Comparison of ENCODE assay signal across 2 cellular contexts in the genomic region with DNA sequence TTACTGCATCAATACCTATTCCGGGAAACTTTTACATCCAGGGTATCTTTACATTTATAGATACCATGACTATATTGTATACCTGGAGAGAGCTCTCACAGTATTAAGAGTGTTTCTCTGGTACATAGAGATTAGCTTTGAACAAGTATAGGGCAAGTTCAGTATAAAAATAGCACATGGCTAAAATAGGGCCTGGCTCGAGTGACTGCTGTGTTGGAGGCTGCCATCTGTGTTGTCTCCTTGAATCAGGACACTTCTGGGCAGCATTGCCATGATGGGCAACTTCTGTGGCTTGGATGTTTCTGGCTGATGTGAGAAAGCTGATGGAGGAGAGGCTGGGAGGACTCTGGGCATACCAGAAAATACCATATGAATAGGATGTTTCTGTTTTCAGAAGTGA.
TF ChIP-seq lines count a peak whose summit lies in the region.

No MANE protein-coding gene starts in this region.

TF ChIP-seq in SK-N-SH treated with all-trans-retinoic acid at 6 μM for 48 hours, 23 proteins besides CTCF, POLR2A, EP300 and RAD21 (continued from another document):
- TF ChIP-seq, protein P1, sequence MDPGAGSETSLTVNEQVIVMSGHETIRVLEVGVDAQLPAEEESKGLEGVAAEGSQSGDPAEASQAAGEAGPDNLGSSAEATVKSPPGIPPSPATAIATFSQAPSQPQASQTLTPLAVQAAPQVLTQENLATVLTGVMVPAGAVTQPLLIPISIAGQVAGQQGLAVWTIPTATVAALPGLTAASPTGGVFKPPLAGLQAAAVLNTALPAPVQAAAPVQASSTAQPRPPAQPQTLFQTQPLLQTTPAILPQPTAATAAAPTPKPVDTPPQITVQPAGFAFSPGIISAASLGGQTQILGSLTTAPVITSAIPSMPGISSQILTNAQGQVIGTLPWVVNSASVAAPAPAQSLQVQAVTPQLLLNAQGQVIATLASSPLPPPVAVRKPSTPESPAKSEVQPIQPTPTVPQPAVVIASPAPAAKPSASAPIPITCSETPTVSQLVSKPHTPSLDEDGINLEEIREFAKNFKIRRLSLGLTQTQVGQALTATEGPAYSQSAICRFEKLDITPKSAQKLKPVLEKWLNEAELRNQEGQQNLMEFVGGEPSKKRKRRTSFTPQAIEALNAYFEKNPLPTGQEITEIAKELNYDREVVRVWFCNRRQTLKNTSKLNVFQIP (CRISPR knock-in tag; IDR thresholded peaks at IDR 0.05; ENCODE audit: borderline replicate concordance, low read depth): no peak
- TF ChIP-seq ZFP30 (CRISPR knock-in tag; IDR thresholded peaks at IDR 0.05) (no peak), PPARA (CRISPR knock-in tag; IDR thresholded peaks at IDR 0.05; ENCODE audit: borderline replicate concordance) (no peak), BACH2 (CRISPR knock-in tag; IDR thresholded peaks at IDR 0.05; ENCODE audit: borderline replicate concordance) (no peak), ARNTL (CRISPR knock-in tag; IDR thresholded peaks at IDR 0.05; ENCODE audit: borderline replicate concordance, low read depth) (no peak), ZFP3 (CRISPR knock-in tag; IDR thresholded peaks at IDR 0.05) (no peak), TOX (CRISPR knock-in tag; IDR thresholded peaks at IDR 0.05; ENCODE audit: borderline replicate concordance) (no peak), RARB (CRISPR knock-in tag; IDR thresholded peaks at IDR 0.05) (no peak), ZC3H10 (CRISPR knock-in tag; IDR thresholded peaks at IDR 0.05) (no peak), SNAI2 (CRISPR knock-in tag; IDR thresholded peaks at IDR 0.05) (no peak), ZNF565 (CRISPR knock-in tag; conservative IDR thresholded peaks at IDR 0.05; ENCODE audit: low read depth) (no peak), CSDC2 (CRISPR knock-in tag; IDR thresholded peaks at IDR 0.05) (no peak)
- TF ChIP-seq, protein P2, sequence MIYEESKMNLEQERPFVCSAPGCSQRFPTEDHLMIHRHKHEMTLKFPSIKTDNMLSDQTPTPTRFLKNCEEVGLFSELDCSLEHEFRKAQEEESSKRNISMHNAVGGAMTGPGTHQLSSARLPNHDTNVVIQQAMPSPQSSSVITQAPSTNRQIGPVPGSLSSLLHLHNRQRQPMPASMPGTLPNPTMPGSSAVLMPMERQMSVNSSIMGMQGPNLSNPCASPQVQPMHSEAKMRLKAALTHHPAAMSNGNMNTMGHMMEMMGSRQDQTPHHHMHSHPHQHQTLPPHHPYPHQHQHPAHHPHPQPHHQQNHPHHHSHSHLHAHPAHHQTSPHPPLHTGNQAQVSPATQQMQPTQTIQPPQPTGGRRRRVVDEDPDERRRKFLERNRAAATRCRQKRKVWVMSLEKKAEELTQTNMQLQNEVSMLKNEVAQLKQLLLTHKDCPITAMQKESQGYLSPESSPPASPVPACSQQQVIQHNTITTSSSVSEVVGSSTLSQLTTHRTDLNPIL (CRISPR knock-in tag; IDR thresholded peaks at IDR 0.05; ENCODE audit: low read depth): no peak
- TF ChIP-seq, protein P3, sequence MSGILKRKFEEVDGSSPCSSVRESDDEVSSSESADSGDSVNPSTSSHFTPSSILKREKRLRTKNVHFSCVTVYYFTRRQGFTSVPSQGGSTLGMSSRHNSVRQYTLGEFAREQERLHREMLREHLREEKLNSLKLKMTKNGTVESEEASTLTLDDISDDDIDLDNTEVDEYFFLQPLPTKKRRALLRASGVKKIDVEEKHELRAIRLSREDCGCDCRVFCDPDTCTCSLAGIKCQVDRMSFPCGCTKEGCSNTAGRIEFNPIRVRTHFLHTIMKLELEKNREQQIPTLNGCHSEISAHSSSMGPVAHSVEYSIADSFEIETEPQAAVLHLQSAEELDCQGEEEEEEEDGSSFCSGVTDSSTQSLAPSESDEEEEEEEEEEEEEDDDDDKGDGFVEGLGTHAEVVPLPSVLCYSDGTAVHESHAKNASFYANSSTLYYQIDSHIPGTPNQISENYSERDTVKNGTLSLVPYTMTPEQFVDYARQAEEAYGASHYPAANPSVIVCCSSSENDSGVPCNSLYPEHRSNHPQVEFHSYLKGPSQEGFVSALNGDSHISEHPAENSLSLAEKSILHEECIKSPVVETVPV (CRISPR knock-in tag; IDR thresholded peaks at IDR 0.05): no peak

TF ChIP-seq in SK-N-SH, 30 proteins besides CTCF, POLR2A, EP300 and RAD21:
- no peak for TF ChIP-seq POLR2AphosphoS5 (IDR thresholded peaks at IDR 0.05; ENCODE audit: low read depth, low read length)
